Comparison of ENCODE assay signal across 12 cellular contexts in genomic region chr18:54173980-54174611, GRCh38. TPM values are rescaled to one million over a fixed set of nuclear protein-coding genes. Genes with fewer than 3 reads are reported as not detected.
DNase-seq lines count a peak whose midpoint lies in the region; ATAC-seq and TF ChIP-seq lines count a peak whose summit lies in the region.
"Had no signal": no experiment of that assay in that cellular context is flagged by ENCODE, and none has a peak within 500 bp of the region (broad histone marks: within the 10 kb centered on the region; RNA-seq: fewer than 3 reads in every experiment).

No MANE protein-coding gene starts in this region.

- H3K27me3 Mint-ChIP-seq in HFFc6 (ENCODE audit: insufficient read depth), result no peaks in the 10 kb centered on the region; the same call in none of the 2 replicates
- H3K27me3 Mint-ChIP-seq in naive thymus-derived CD8-positive, alpha-beta T cell, result no peaks in the 10 kb centered on the region

- DNase-seq in HFFc6 (no peak), OCI-LY7 (ENCODE audit: low spot score) (no peak), NCI-H2107 treated with DMSO at 0.1 percent for 48 hours (lab: John Stamatoyannopoulos, UW; ENCODE audit: unreplicated experiment) (no peak), hippocampal formation (lab: John Stamatoyannopoulos, UW) (no peak), NCI-H1105 treated with DMSO at 0.1 percent for 48 hours (lab: John Stamatoyannopoulos, UW) (no peak), PC-3 (no peak)
- DNase-seq in naive thymus-derived CD8-positive, alpha-beta T cell, result no peak
- DNase-seq: dermis blood vessel endothelial cell, NCI-H774, retina, SW 1271 had no signal

- CTCF ChIA-PET in OCI-LY7 (lab: Charles Lee; ENCODE audit: unreplicated experiment), result no interaction called here
- CTCF ChIA-PET in PC-3 (lab: Charles Lee), result no interaction called here

- ATAC-seq in GM19023 (IDR thresholded peaks at IDR 0.05; ENCODE audit: unreplicated experiment), result peak; percentile 62
- ATAC-seq in naive thymus-derived CD8-positive, alpha-beta T cell, result no peak
- no peak for ATAC-seq in PC-3

- H3K4me3 ChIP-seq in OCI-LY7 (ENCODE audit: low read depth, low read length, poor library complexity, severe bottlenecking) (no peak overlapping the region), PC-3 (ENCODE audit: low read length) (no peak overlapping the region)

- intact Hi-C loops in OCI-LY7 (cut with micrococcal nuclease; ENCODE audit: unreplicated experiment) (no loop called here), PC-3 (cut with micrococcal nuclease) (loop anchor here (10.0 kb wide), 1 partner anchor 101 kb away; no protein-coding TSS in a partner anchor)

- POLR2A ChIA-PET in OCI-LY7 (lab: Charles Lee), result interaction anchor here (1.0 kb wide), 1 partner anchor 9 kb away, joined by 4 read pairs; no protein-coding TSS in a partner anchor
- POLR2A ChIA-PET in naive thymus-derived CD8-positive, alpha-beta T cell (lab: Charles Lee), result no interaction called here
- POLR2A ChIA-PET in PC-3 (lab: Charles Lee; ENCODE audit: unreplicated experiment), result no interaction called here

- H3K4me2 ChIP-seq in OCI-LY7 (ENCODE audit: low read length) (no peak overlapping the region), PC-3 (ENCODE audit: low read length) (no peak overlapping the region)

- H3K4me1 Mint-ChIP-seq in HFFc6 (ENCODE audit: low read depth), result peaks cover 68% of the 10 kb centered on the region
- H3K4me1 Mint-ChIP-seq in naive thymus-derived CD8-positive, alpha-beta T cell, result peaks cover 13 to 31% (median 20%) of the 10 kb centered on the region in 4 donors

- H3K79me2 ChIP-seq in OCI-LY7 (ENCODE audit: insufficient read depth, low read depth, low read length) (peaks cover 89% of the 10 kb centered on the region), PC-3 (ENCODE audit: low read length) (peaks cover 11% of the 10 kb centered on the region; the same call in 1 of the 2 replicates)

- H3K9me2 ChIP-seq in OCI-LY7 (ENCODE audit: insufficient read depth, low read length) (no peaks in the 10 kb centered on the region), PC-3 (replicated peaks; ENCODE audit: low read length) (no peaks in the 10 kb centered on the region)

- H3K27ac ChIP-seq in OCI-LY7 (ENCODE audit: low read depth, low read length, poor library complexity, severe bottlenecking) (no peak overlapping the region), PC-3 (ENCODE audit: low read length) (no peak overlapping the region)

- H3K4me3 Mint-ChIP-seq in HFFc6, result no peak overlapping the region
- no peak overlapping the region for H3K4me3 Mint-ChIP-seq in naive thymus-derived CD8-positive, alpha-beta T cell

- no peaks in the 10 kb centered on the region for H3K27me3 ChIP-seq in PC-3 (ENCODE audit: low read length)

- peak overlapping the region; percentile 11; the same call in 1 of the 2 replicates for H3K27ac Mint-ChIP-seq in HFFc6
- H3K27ac Mint-ChIP-seq in naive thymus-derived CD8-positive, alpha-beta T cell, result peak overlapping the region in 6 of 10 donors; percentile 36 to 83 (median 63)

- no peaks in the 10 kb centered on the region for H3K9me3 Mint-ChIP-seq in HFFc6
- H3K9me3 Mint-ChIP-seq in naive thymus-derived CD8-positive, alpha-beta T cell, result no peaks in the 10 kb centered on the region

- H3K9me3 ChIP-seq in OCI-LY7 (ENCODE audit: low read length), result no peaks in the 10 kb centered on the region
- H3K9me3 ChIP-seq in PC-3 (ENCODE audit: low read length), result no peaks in the 10 kb centered on the region

- no peaks in the 10 kb centered on the region for H3F3A ChIP-seq in PC-3 (ENCODE audit: low read length, unreplicated experiment)

- BruUV-seq in OCI-LY7 (replicated peaks; lab: Mats Ljungman, UMichigan), result no TSS peak
- BruUV-seq in PC-3 (replicated peaks; lab: Mats Ljungman, UMichigan), result no TSS peak

- H3K36me3 ChIP-seq in OCI-LY7 (ENCODE audit: insufficient read depth, low read length) (peaks cover 98% of the 10 kb centered on the region), PC-3 (ENCODE audit: low read depth, low read length) (0 out of 2 replicates have a peak, but pooled peaks cover 9% of the 10 kb centered on the region)

- H4K20me1 ChIP-seq in OCI-LY7 (ENCODE audit: insufficient read depth, low read length), result 0 out of 2 replicates have a peak, but pooled peaks cover 4% of the 10 kb centered on the region
- no peaks in the 10 kb centered on the region for H4K20me1 ChIP-seq in PC-3 (ENCODE audit: low read length)

- H3K9ac ChIP-seq in PC-3 (ENCODE audit: low read length), result no peak overlapping the region

- TF ChIP-seq CTCF in HFFc6 (IDR thresholded peaks at IDR 0.05) (no peak), OCI-LY7 (conservative IDR thresholded peaks at IDR 0.05; ENCODE audit: low read length) (0 out of 2 replicates have a peak, but pooled peaks have one; percentile 22), PC-3 (conservative IDR thresholded peaks at IDR 0.05; ENCODE audit: low read depth, low read length) (no peak)

- H2AFZ ChIP-seq in OCI-LY7 (ENCODE audit: low read length) (no peak overlapping the region), PC-3 (ENCODE audit: low read length) (no peak overlapping the region)

- H3K4me1 ChIP-seq in OCI-LY7 (ENCODE audit: insufficient read depth, low read length, poor library complexity, severe bottlenecking), result peaks cover 31% of the 10 kb centered on the region
- H3K4me1 ChIP-seq in PC-3 (ENCODE audit: insufficient read depth, low read length), result no peaks in the 10 kb centered on the region

- peaks cover 27% of the 10 kb centered on the region for H3K36me3 Mint-ChIP-seq in HFFc6 (ENCODE audit: low read depth)
- peaks cover 0 to 67% (median 7%) of the 10 kb centered on the region in 3 donors for H3K36me3 Mint-ChIP-seq in naive thymus-derived CD8-positive, alpha-beta T cell

RNA-seq across cellular contexts. Expression of gene MBD2, which starts 50.4 kb away (rescaled TPM):
- total RNA-seq in HFFc6 (2021; fragmentation: NEBNext Ultra II Directional; extraction: Animal tissue kit (Norgen Biotek cat#: 25700)), result 100 to 1,000 TPM in 1 of 6 experiments, 10 to 100 TPM in 5; 84.8 to 104 (median 88.9) TPM
- 30.5 and 39.2 TPM in 2 replicates for total RNA-seq in OCI-LY7 (2014; rRNA removed; shearing (Covaris generic))
- total RNA-seq in OCI-LY7 (2022), result 171 and 176 TPM in 2 replicates
- total RNA-seq in naive thymus-derived CD8-positive, alpha-beta T cell, result 10 to 100 TPM; 78.8 to 85.1 TPM
- polyA plus RNA-seq in naive thymus-derived CD8-positive, alpha-beta T cell, result 10 to 100 TPM in 2 of 3 donors, 1 to 10 TPM in 1; 6.3 to 21.1 (median 13.0) TPM
- total RNA-seq in PC-3 (2014; rRNA removed), result 31.9 and 37.0 TPM in 2 replicates
